ENCODE assay signal across 9 cellular contexts in the genomic region with DNA sequence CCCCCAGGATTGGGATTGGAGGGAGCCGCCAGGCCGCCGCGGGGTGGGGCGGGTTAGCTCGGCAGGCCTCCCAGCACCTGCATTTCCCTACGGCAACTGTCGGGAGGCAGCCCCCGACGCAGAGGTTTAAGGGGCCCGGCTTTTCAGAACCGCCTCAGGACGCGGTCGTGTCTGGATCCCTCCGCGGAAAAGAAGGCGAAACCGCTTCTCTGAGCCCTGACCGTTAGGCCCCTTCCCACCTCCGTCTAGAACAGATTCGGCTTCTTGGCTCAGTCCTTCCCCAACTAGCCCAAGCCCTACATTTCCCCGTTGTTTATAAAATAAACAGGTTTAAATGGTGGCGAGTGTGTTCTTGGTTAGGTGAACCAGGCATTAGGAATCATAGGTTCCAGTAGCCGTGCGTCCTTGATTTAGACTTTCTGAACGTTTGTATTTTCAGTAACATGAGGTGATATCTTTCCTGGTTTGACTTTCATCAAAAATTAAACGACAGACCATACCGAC. TPM values are rescaled to one million over a fixed set of nuclear protein-coding genes. Genes with fewer than 3 reads are reported as not detected.
DNase-seq lines count a peak whose midpoint lies in the region; ATAC-seq, FAIRE-seq and TF ChIP-seq lines count a peak whose summit lies in the region.
"Had no signal": no experiment of that assay in that cellular context is flagged by ENCODE, and none has a peak within 500 bp of the region (broad histone marks: within the 10 kb centered on the region; RNA-seq: fewer than 3 reads in every experiment).

No MANE protein-coding gene starts in this region.

- H2AFZ ChIP-seq in GM12878 (ENCODE audit: control insufficient read depth, low read depth, low read length): peak overlapping the region; percentile 46

- intact Hi-C loops in activated naive CD4-positive, alpha-beta T cell treated with anti-CD3 and anti-CD28 coated beads for 36 hours (cut with micrococcal nuclease): loop anchor here (1.0 to 10.0 kb wide), 16 partner anchors 7 to 1682 kb away; partner anchors contain the start of genes BSX and GRAMD1B
- intact Hi-C loops in GM12878 (cut with micrococcal nuclease; ENCODE audit: unreplicated experiment): loop anchor here (5.0 to 10.0 kb wide), 2 partner anchors 342 to 1771 kb away; partner anchors contain the start of gene SC5D

- WGBS in GM12878 (ENCODE audit: insufficient coverage, insufficient replicate concordance, low lambda C conversion rate, missing lambda C conversion rate): under 1% methylated on average over 27 of the region's 29 CpGs

- H3K4me1 ChIP-seq in GM12878 (ENCODE audit: control insufficient read depth, insufficient read depth, low read length): peaks cover 14% of the 10 kb centered on the region; the same call in 1 of the 2 replicates

- H3K79me2 ChIP-seq in GM12878 (ENCODE audit: control insufficient read depth, insufficient read depth, low read length): peaks cover 70% of the 10 kb centered on the region

- no peak for DNase-seq in activated naive CD4-positive, alpha-beta T cell treated with anti-CD3 and anti-CD28 coated beads for 36 hours
- no peak for DNase-seq in activated naive CD4-positive, alpha-beta T cell treated with Interleukin-2 at 50 U/mL for 16 hours
- peak; percentile 77 for DNase-seq in NCI-H1105 (lab: John Stamatoyannopoulos, UW)
- DNase-seq in GM12878 (ENCODE audit: low read depth, low spot score): no peak
- no peak for DNase-seq in kidney epithelial cell (ENCODE audit: low read depth)
- peak in 10 of 49 donors; percentile 53 to 92 (median 72) for DNase-seq in substantia nigra (lab: John Stamatoyannopoulos, UW)
- DNase-seq in HTR-8/SVneo (ENCODE audit: insufficient read length, low spot score): no peak
- no peak for DNase-seq in stimulated activated CD4-positive, alpha-beta T cell treated with anti-CD3 and anti-CD28 coated beads, Interleukin-4, amount 100 ng/mL, for 4 hours

- TF ChIP-seq CTCF in GM12878 (IDR thresholded peaks at IDR 0.05 in 2 of 3, conservative IDR thresholded peaks at IDR 0.05 in 1 of 3; ENCODE audit: control insufficient read depth in 2 of 3, extremely low read depth in 1 of 3, insufficient read depth in 1 of 3, low read depth in 3 of 3, low read length in 3 of 3) (no peak), kidney epithelial cell (IDR thresholded peaks at IDR 0.05; ENCODE audit: insufficient read depth, low read length, poor library complexity, severe bottlenecking) (no peak)

- peak overlapping the region; percentile 98 for H3K9ac ChIP-seq in GM12878 (ENCODE audit: control insufficient read depth, insufficient read depth, low read length)

- H3K27ac ChIP-seq in GM12878 (ENCODE audit: control insufficient read depth, insufficient read depth): peak overlapping the region; percentile 100
- peak overlapping the region; percentile 100 for H3K27ac ChIP-seq in substantia nigra (ENCODE audit: low read depth, low read length, poor library complexity, severe bottlenecking)

- FAIRE-seq in GM12878 (lab: Jason Lieb, UNC) (no peak), HTR-8/SVneo (lab: Jason Lieb, UNC) (no peak)
- FAIRE-seq: islet of Langerhans had no signal

- H4K20me1 ChIP-seq in GM12878 (ENCODE audit: control insufficient read depth, insufficient read depth): peaks cover 17% of the 10 kb centered on the region; the same call in 1 of the 2 replicates

- peaks cover 45% of the 10 kb centered on the region for H3K36me3 Mint-ChIP-seq in activated naive CD4-positive, alpha-beta T cell treated with anti-CD3 and anti-CD28 coated beads for 36 hours (ENCODE audit: low read depth)

- no peaks in the 10 kb centered on the region for H3K9me3 Mint-ChIP-seq in activated naive CD4-positive, alpha-beta T cell treated with anti-CD3 and anti-CD28 coated beads for 36 hours

- H3K27me3 ChIP-seq in GM12878 (replicated peaks in 1 of 2; ENCODE audit: control insufficient read depth in 2 of 2, insufficient read depth in 2 of 2, low read length in 1 of 2): no peaks in the 10 kb centered on the region
- no peaks in the 10 kb centered on the region for H3K27me3 ChIP-seq in kidney epithelial cell (ENCODE audit: control insufficient read depth, insufficient read depth, low read length)

- peak; percentile 8 for ATAC-seq in GM12878

- RAD21 ChIA-PET in GM12878 (lab: Charles Lee; ENCODE audit: unreplicated experiment): interaction anchor here (1.0 to 1.4 kb wide), 3 partner anchors 9 to 210 kb away, joined by 3 to 9 read pairs (median 8); no protein-coding TSS in a partner anchor

- BruUV-seq in GM12878 (replicated peaks; lab: Mats Ljungman, UMichigan): TSS peak; percentile 87

- TF ChIP-seq POLR2A in GM12878 (IDR thresholded peaks at IDR 0.05; ENCODE audit: low read depth, low read length): peak; percentile 64; the same call in 1 of the 2 replicates

- no peaks in the 10 kb centered on the region; the same call in 2 of the 3 replicates for H3K9me3 ChIP-seq in GM12878 (replicated peaks; ENCODE audit: control insufficient read depth, insufficient read depth, low read length)

- no peaks in the 10 kb centered on the region for H3K27me3 Mint-ChIP-seq in activated naive CD4-positive, alpha-beta T cell treated with anti-CD3 and anti-CD28 coated beads for 36 hours (ENCODE audit: low read depth)

- SMC1A ChIA-PET in GM12878 (lab: Charles Lee; ENCODE audit: uncharacterized antibody, unreplicated experiment): interaction anchor here (0.9 to 1.9 kb wide), 6 partner anchors 9 to 319 kb away, joined by 3 to 7 read pairs (median 4); no protein-coding TSS in a partner anchor

- H3K4me3 ChIP-seq in GM12878: peak overlapping the region; percentile 73
- H3K4me3 ChIP-seq in kidney epithelial cell (ENCODE audit: low read depth, low read length): peak overlapping the region; percentile 98

- peak overlapping the region; percentile 97 for H3K4me3 Mint-ChIP-seq in activated naive CD4-positive, alpha-beta T cell treated with anti-CD3 and anti-CD28 coated beads for 36 hours

- peaks cover 19 to 28% of the 10 kb centered on the region in 2 experiments for H3K36me3 ChIP-seq in GM12878 (ENCODE audit: control insufficient read depth in 2 of 2, insufficient read depth in 2 of 2, low read length in 1 of 2)
- peaks cover 4% of the 10 kb centered on the region for H3K36me3 ChIP-seq in kidney epithelial cell (ENCODE audit: control insufficient read depth, insufficient read depth, low read length)

- no peak for TF ChIP-seq RAD21 in GM12878 (IDR thresholded peaks at IDR 0.05; ENCODE audit: insufficient read depth, low read depth, low read length)

- peak overlapping the region; percentile 98 for H3K4me2 ChIP-seq in GM12878 (ENCODE audit: control insufficient read depth, insufficient read depth)

- CTCF ChIA-PET in activated naive CD4-positive, alpha-beta T cell treated with anti-CD3 and anti-CD28 coated beads for 36 hours (lab: Charles Lee): interaction anchor here (0.6 to 2.3 kb wide), 6 partner anchors 9 to 48 kb away, joined by 3 to 13 read pairs (median 4); no protein-coding TSS in a partner anchor
- CTCF ChIA-PET in GM12878 (lab: Yijun Ruan, JAX): interaction anchor here (1.0 to 3.3 kb wide), 7 partner anchors 9 to 210 kb away, joined by 3 to 22 read pairs (median 6); no protein-coding TSS in a partner anchor

- no peak for TF ChIP-seq EP300 in GM12878 (IDR thresholded peaks at IDR 0.05; ENCODE audit: borderline replicate concordance in 1 of 2, control insufficient read depth in 1 of 2, low read depth in 2 of 2, low read length in 2 of 2)

- POLR2A ChIA-PET in GM12878 (lab: Charles Lee): interaction anchor here (0.6 to 3.8 kb wide), 10 partner anchors 9 to 206 kb away, joined by 3 to 10 read pairs (median 5); no protein-coding TSS in a partner anchor

- peak overlapping the region; percentile 99 for H3K27ac Mint-ChIP-seq in activated naive CD4-positive, alpha-beta T cell treated with anti-CD3 and anti-CD28 coated beads for 36 hours

- in situ Hi-C loops in GM12878 (cut with MboI): loop anchor here (25.0 kb wide), 1 partner anchor 1601 kb away; the partner anchor contains the start of genes SORL1 and SORL1-AS1

- H3K4me1 Mint-ChIP-seq in activated naive CD4-positive, alpha-beta T cell treated with anti-CD3 and anti-CD28 coated beads for 36 hours (ENCODE audit: low read depth): peaks cover 37% of the 10 kb centered on the region

TF ChIP-seq in GM12878, 131 proteins besides CTCF, POLR2A, EP300 and RAD21 (continues in another document):
- TF ChIP-seq FOXM1 (IDR thresholded peaks at IDR 0.05; ENCODE audit: low read depth, low read length) (peak; percentile 13; the same call in 1 of the 2 replicates), HDAC6 (IDR thresholded peaks at IDR 0.05; ENCODE audit: unreplicated experiment) (no peak), STAT3 (IDR thresholded peaks at IDR 0.05; ENCODE audit: low read depth, low read length) (no peak), RAD51 (IDR thresholded peaks at IDR 0.05) (no peak), MAX (IDR thresholded peaks at IDR 0.05; ENCODE audit: low read depth, low read length) (no peak), IKZF1 (conservative IDR thresholded peaks at IDR 0.05) (peak; percentile 27; the same call in 1 of the 2 replicates), IRF4 (IDR thresholded peaks at IDR 0.05; ENCODE audit: low read depth, low read length) (no peak), TCF12 (IDR thresholded peaks at IDR 0.05; ENCODE audit: low read depth, low read length) (no peak)

RNA-seq across cellular contexts. Expression of gene HSPA8, which starts 1.0 kb away (rescaled TPM):
- 1,000 to 10,000 TPM; 1,255 to 1,315 TPM for total RNA-seq in activated naive CD4-positive, alpha-beta T cell treated with anti-CD3 and anti-CD28 coated beads for 36 hours
- total RNA-seq in GM12878 (2013; cell fraction: nucleolus; rRNA removed): 799 and 807 TPM in 2 replicates
- total RNA-seq in GM12878 (2014; rRNA removed): 2,142 and 2,298 TPM in 2 replicates
- total RNA-seq in GM12878 (2014; rRNA removed; fragmentation: Illumina TruSeq; extraction: Trizol): 2,450 and 2,735 TPM in 2 replicates
- 1,578 and 1,698 TPM in 2 replicates for total RNA-seq in GM12878 (2021)
- polyA plus RNA-seq in GM12878 (2011; ENCODE audit: low read depth): 729 TPM
- 2,716 and 3,205 TPM in 2 replicates for polyA plus RNA-seq in GM12878 (2011; rRNA removed)
- polyA plus RNA-seq in GM12878 (2011; cell fraction: cytosol; rRNA removed): 2,085 and 3,267 TPM in 2 replicates
- 2,060 and 2,197 TPM in 2 replicates for polyA plus RNA-seq in GM12878 (2011; cell fraction: nucleus; rRNA removed)
- 1,101 and 1,128 TPM in 2 replicates for polyA plus RNA-seq in GM12878 (2012)
- polyA plus RNA-seq in GM12878 (2014; fragmentation: Illumina TruSeq; extraction: Trizol): 2,458 and 3,035 TPM in 2 replicates
- polyA plus RNA-seq in GM12878 (2014; fragmentation: Nextera tagmentation; extraction: Ambion mirVana): 1,000 to 10,000 TPM; 1,190 to 1,772 TPM
- polyA plus RNA-seq in GM12878 (2014; rRNA removed): 1,683 and 2,365 TPM in 2 replicates
- 1,000 to 10,000 TPM; 1,900 to 1,949 TPM for polyA plus RNA-seq in GM12878 (2016; fragmentation: Nextera tagmentation; extraction: Ambion mirVana)
- polyA minus RNA-seq in GM12878 (2011; rRNA and poly(A)+ RNA removed): 3,706 and 4,126 TPM in 2 replicates
- polyA minus RNA-seq in GM12878 (2011; cell fraction: cytosol; rRNA and poly(A)+ RNA removed): 616 and 823 TPM in 2 replicates
- polyA minus RNA-seq in GM12878 (2011; cell fraction: nucleus; rRNA and poly(A)+ RNA removed): 785 and 1,054 TPM in 2 replicates
- 1,290 and 1,738 TPM in 2 replicates for total RNA-seq in kidney epithelial cell
